ENCODE assay signal across 1 cellular context in genomic region chr16:78200623-78201096, GRCh38.
TF ChIP-seq lines count a peak whose summit lies in the region.

No MANE protein-coding gene starts in this region.

TF ChIP-seq in HepG2, 621 proteins besides CTCF, POLR2A, EP300 and RAD21 (continued from another document and continues in another):
- TF ChIP-seq KDM1A (CRISPR knock-in tag; IDR thresholded peaks at IDR 0.05) (no peak), KDM4B (CRISPR knock-in tag; IDR thresholded peaks at IDR 0.05) (no peak), HMGXB3 (CRISPR knock-in tag; IDR thresholded peaks at IDR 0.05; ENCODE audit: borderline replicate concordance) (no peak), NKX3-1 (CRISPR knock-in tag; IDR thresholded peaks at IDR 0.05) (no peak), SYNCRIP (IDR thresholded peaks at IDR 0.05; ENCODE audit: insufficient read depth, low read depth, low read length) (no peak), ZBTB34 (CRISPR knock-in tag; IDR thresholded peaks at IDR 0.05) (no peak), ZNF580 (CRISPR knock-in tag; IDR thresholded peaks at IDR 0.05; ENCODE audit: borderline replicate concordance, low read depth) (peak; percentile 40; the same call in 1 of the 2 replicates), DNMT1 (CRISPR knock-in tag; IDR thresholded peaks at IDR 0.05) (no peak), SP2 (CRISPR knock-in tag; IDR thresholded peaks at IDR 0.05) (no peak), BRD4 (CRISPR knock-in tag; IDR thresholded peaks at IDR 0.05) (no peak), RERE (CRISPR knock-in tag; IDR thresholded peaks at IDR 0.05; ENCODE audit: low read depth) (peak; percentile 34; the same call in 1 of the 2 replicates), ATF1 (CRISPR knock-in tag; IDR thresholded peaks at IDR 0.05) (0 out of 2 replicates have a peak, but pooled peaks have one; percentile 38), ZNF720 (CRISPR knock-in tag; IDR thresholded peaks at IDR 0.05) (no peak), IRF1 (CRISPR knock-in tag; IDR thresholded peaks at IDR 0.05; ENCODE audit: low read depth) (no peak), IRX3 (CRISPR knock-in tag; IDR thresholded peaks at IDR 0.05; ENCODE audit: borderline replicate concordance, low read depth) (no peak), ZFY (CRISPR knock-in tag; IDR thresholded peaks at IDR 0.05) (no peak), IRF2 (CRISPR knock-in tag; IDR thresholded peaks at IDR 0.05) (0 out of 2 replicates have a peak, but pooled peaks have one; percentile 14), YY1 (IDR thresholded peaks at IDR 0.05; ENCODE audit: insufficient read depth, insufficient replicate concordance, low read depth, low read length) (no peak), ATF3 (CRISPR knock-in tag; IDR thresholded peaks at IDR 0.05) (no peak), JUND (CRISPR knock-in tag; IDR thresholded peaks at IDR 0.05) (0 out of 2 replicates have a peak, but pooled peaks have one; percentile 21), RARA (CRISPR knock-in tag; IDR thresholded peaks at IDR 0.05) (peak; percentile 35; the same call in 1 of the 2 replicates), ZBTB3 (CRISPR knock-in tag; IDR thresholded peaks at IDR 0.05; ENCODE audit: borderline replicate concordance, low read depth) (no peak), ZNF468 (CRISPR knock-in tag; IDR thresholded peaks at IDR 0.05) (no peak), ZNF660 (CRISPR knock-in tag; IDR thresholded peaks at IDR 0.05; ENCODE audit: borderline replicate concordance, low read depth) (no peak), PRDM4 (CRISPR knock-in tag; IDR thresholded peaks at IDR 0.05; ENCODE audit: borderline replicate concordance) (no peak), ZBTB37 (CRISPR knock-in tag; IDR thresholded peaks at IDR 0.05) (no peak), TBX2 (CRISPR knock-in tag; IDR thresholded peaks at IDR 0.05; ENCODE audit: borderline replicate concordance) (peak; percentile 48; the same call in 1 of the 2 replicates), BCL6 (CRISPR knock-in tag; IDR thresholded peaks at IDR 0.05) (peak; percentile 64), GATA4 (IDR thresholded peaks at IDR 0.05; ENCODE audit: borderline replicate concordance, low read depth) (no peak), CENPBD1 (CRISPR knock-in tag; IDR thresholded peaks at IDR 0.05; ENCODE audit: borderline replicate concordance, low read depth) (no peak), ZNF12 (CRISPR knock-in tag; IDR thresholded peaks at IDR 0.05) (peak; percentile 89), ZNF589 (CRISPR knock-in tag; conservative IDR thresholded peaks at IDR 0.05) (no peak), DPF2 (CRISPR knock-in tag; IDR thresholded peaks at IDR 0.05; ENCODE audit: borderline replicate concordance, low read depth) (peak; percentile 79), ZBTB46 (CRISPR knock-in tag; IDR thresholded peaks at IDR 0.05; ENCODE audit: borderline replicate concordance) (no peak), GFI1 (CRISPR knock-in tag; IDR thresholded peaks at IDR 0.05; ENCODE audit: borderline replicate concordance) (peak; percentile 35; the same call in 1 of the 2 replicates), ZBTB10 (CRISPR knock-in tag; IDR thresholded peaks at IDR 0.05; ENCODE audit: borderline replicate concordance) (no peak)
